8 cellular contexts compared by ENCODE assay signal in genomic region chr20:34558320-34559202, GRCh38. TPM values are rescaled to one million over a fixed set of nuclear protein-coding genes. Genes with fewer than 3 reads are reported as not detected.
DNase-seq lines count a peak whose midpoint lies in the region; ATAC-seq, FAIRE-seq and TF ChIP-seq lines count a peak whose summit lies in the region.

MAP1LC3A (plus strand) TSS chr20:34558718; CDS start chr20:34558869, 151 bp downstream.

- H3K4me3 ChIP-seq in GM12878 = peak within 1 kb of the TSS; percentile 61
- H3K4me3 ChIP-seq in hepatocyte = peak within 1 kb of the TSS; percentile 83
- H3K4me3 ChIP-seq in rectal smooth muscle tissue (ENCODE audit: low read length) = peak within 1 kb of the TSS; percentile 81

- 30% methylated on average over 82 of the region's 100 CpGs for WGBS in GM12878 (ENCODE audit: insufficient coverage, insufficient replicate concordance, low lambda C conversion rate, missing lambda C conversion rate)
- WGBS in hepatocyte (ENCODE audit: low lambda C conversion rate, missing lambda C conversion rate) = 2% methylated on average over 78 of the region's 100 CpGs

- H4K20me1 ChIP-seq in GM12878 (ENCODE audit: control insufficient read depth, insufficient read depth) (no peaks in the 10 kb centered on the region), hepatocyte (ENCODE audit: insufficient read depth, poor library complexity, severe bottlenecking) (no peaks in the 10 kb centered on the region)

- H3K27ac ChIP-seq in GM12878 (ENCODE audit: control insufficient read depth, insufficient read depth) (0 out of 2 replicates have a peak within 1 kb of the TSS, but pooled peaks have one; percentile 22), hepatocyte (peak within 1 kb of the TSS; percentile 87), rectal smooth muscle tissue (ENCODE audit: low read depth, low read length) (peak within 1 kb of the TSS; percentile 90)

- peak within 1 kb of the TSS; percentile 86 for H3K4me2 ChIP-seq in GM12878 (ENCODE audit: control insufficient read depth, insufficient read depth)
- peak within 1 kb of the TSS; percentile 88 for H3K4me2 ChIP-seq in hepatocyte

- intact Hi-C loops in GM12878 (cut with micrococcal nuclease; ENCODE audit: unreplicated experiment) = no loop called here

- no peak for TF ChIP-seq RAD21 in GM12878 (IDR thresholded peaks at IDR 0.05; ENCODE audit: insufficient read depth, low read depth, low read length)

- FAIRE-seq in GM12878 (lab: Jason Lieb, UNC) = no peak

- RAD21 ChIA-PET in GM12878 (lab: Charles Lee; ENCODE audit: unreplicated experiment) = interaction anchor here (0.6 to 0.8 kb wide), 2 partner anchors 211 to 308 kb away, joined by 3 read pairs; no protein-coding TSS in a partner anchor

- no peaks in the 10 kb centered on the region for H3K79me2 ChIP-seq in GM12878 (ENCODE audit: control insufficient read depth, insufficient read depth, low read length)
- H3K79me2 ChIP-seq in hepatocyte = no peaks in the 10 kb centered on the region

- no peak for TF ChIP-seq EP300 in GM12878 (IDR thresholded peaks at IDR 0.05; ENCODE audit: borderline replicate concordance in 1 of 2, control insufficient read depth in 1 of 2, low read depth in 2 of 2, low read length in 2 of 2)

- H2AFZ ChIP-seq in GM12878 (ENCODE audit: control insufficient read depth, low read depth, low read length) (peak within 1 kb of the TSS; percentile 96), hepatocyte (peak within 1 kb of the TSS; percentile 100)

- in situ Hi-C loops in GM12878 (cut with MboI) = no loop called here

- CTCF ChIA-PET in GM12878 (lab: Yijun Ruan, JAX) = interaction anchor here (1.0 to 1.6 kb wide), 7 partner anchors 20 to 256 kb away, joined by 3 to 11 read pairs (median 4); no protein-coding TSS in a partner anchor

- peaks cover 0 to 2% of the 10 kb centered on the region in 2 experiments; a peak in 2 of 4 replicates for H3K36me3 ChIP-seq in GM12878 (ENCODE audit: control insufficient read depth in 2 of 2, insufficient read depth in 2 of 2, low read length in 1 of 2)
- H3K36me3 ChIP-seq in hepatocyte (replicated peaks; ENCODE audit: insufficient read depth, low read depth) = no peaks in the 10 kb centered on the region
- no peaks in the 10 kb centered on the region for H3K36me3 ChIP-seq in rectal smooth muscle tissue (ENCODE audit: control insufficient read depth, insufficient read depth, low read length)

- DNase-seq in HPDE6-E6E7 (ENCODE audit: extremely low spot score) (peak; percentile 99), T-helper 9 cell (peak; percentile 98), GM12878 (ENCODE audit: low read depth, low spot score) (no peak), hepatocyte (ENCODE audit: low spot score) (peak; percentile 99), ureter (ENCODE audit: low spot score) (peak; percentile 93), SK-N-DZ (ENCODE audit: low spot score) (no peak)

- BruUV-seq in GM12878 (replicated peaks; lab: Mats Ljungman, UMichigan) = no TSS peak

- TF ChIP-seq CTCF in GM12878 (IDR thresholded peaks at IDR 0.05 in 2 of 3, conservative IDR thresholded peaks at IDR 0.05 in 1 of 3; ENCODE audit: control insufficient read depth in 2 of 3, extremely low read depth in 1 of 3, insufficient read depth in 1 of 3, low read depth in 3 of 3, low read length in 3 of 3) (no peak), hepatocyte (IDR thresholded peaks at IDR 0.05; ENCODE audit: poor library complexity) (no peak)

- H3K9me2 ChIP-seq in hepatocyte (replicated peaks; ENCODE audit: insufficient read depth) = no peaks in the 10 kb centered on the region

- POLR2A ChIA-PET in GM12878 (lab: Charles Lee) = interaction anchor here (1.3 kb wide), 1 partner anchor 146 kb away, joined by 4 read pairs; the partner anchor contains the start of gene TP53INP2

- SMC1A ChIA-PET in GM12878 (lab: Charles Lee; ENCODE audit: uncharacterized antibody, unreplicated experiment) = interaction anchor here (0.9 kb wide), 1 partner anchor 117 kb away, joined by 3 read pairs; no protein-coding TSS in a partner anchor

- no peaks in the 10 kb centered on the region for H3K9me3 ChIP-seq in GM12878 (replicated peaks; ENCODE audit: control insufficient read depth, insufficient read depth, low read length)
- no peaks in the 10 kb centered on the region for H3K9me3 ChIP-seq in hepatocyte (ENCODE audit: low read depth)

- no peaks in the 10 kb centered on the region for H3K4me1 ChIP-seq in GM12878 (ENCODE audit: control insufficient read depth, insufficient read depth, low read length)
- peaks cover 6% of the 10 kb centered on the region for H3K4me1 ChIP-seq in hepatocyte (ENCODE audit: insufficient read depth)
- no peaks in the 10 kb centered on the region for H3K4me1 ChIP-seq in rectal smooth muscle tissue (ENCODE audit: control insufficient read depth, insufficient read depth, low read length)

- ATAC-seq in GM12878 = peak; percentile 85

- H3K27me3 ChIP-seq in GM12878 (replicated peaks in 1 of 2; ENCODE audit: control insufficient read depth in 2 of 2, insufficient read depth in 2 of 2, low read length in 1 of 2) = no peaks in the 10 kb centered on the region
- no peaks in the 10 kb centered on the region for H3K27me3 ChIP-seq in hepatocyte
- no peaks in the 10 kb centered on the region for H3K27me3 ChIP-seq in rectal smooth muscle tissue (ENCODE audit: control insufficient read depth, insufficient read depth, low read length)

- H3K9ac ChIP-seq in GM12878 (ENCODE audit: control insufficient read depth, insufficient read depth, low read length) = peak within 1 kb of the TSS; percentile 64
- peak within 1 kb of the TSS; percentile 66 for H3K9ac ChIP-seq in rectal smooth muscle tissue (ENCODE audit: low read length)

- peak; percentile 22 for TF ChIP-seq POLR2A in GM15510 (IDR thresholded peaks at IDR 0.05; ENCODE audit: borderline replicate concordance, extremely low read depth, insufficient read length)
- peak; percentile 57 for TF ChIP-seq POLR2A in GM12878 (IDR thresholded peaks at IDR 0.05; ENCODE audit: low read depth, low read length)

TF ChIP-seq in GM12878, 131 proteins besides CTCF, POLR2A, EP300 and RAD21 (continues in another document):
- TF ChIP-seq MAX (IDR thresholded peaks at IDR 0.05; ENCODE audit: low read depth, low read length) = no peak
- TF ChIP-seq ZZZ3 (IDR thresholded peaks at IDR 0.05; ENCODE audit: control insufficient read depth, insufficient read length, low read depth) = no peak
- no peak for TF ChIP-seq RAD51 (IDR thresholded peaks at IDR 0.05)
- TF ChIP-seq EGR1 (IDR thresholded peaks at IDR 0.05; ENCODE audit: borderline replicate concordance in 1 of 2, low read depth in 2 of 2, low read length in 2 of 2) = no peak
- TF ChIP-seq JUND (IDR thresholded peaks at IDR 0.05; ENCODE audit: low read depth, low read length) = peak; percentile 44; the same call in 1 of the 2 replicates
- TF ChIP-seq IKZF2 (IDR thresholded peaks at IDR 0.05) = no peak
- no peak for TF ChIP-seq TBL1XR1 (IDR thresholded peaks at IDR 0.05; ENCODE audit: low read depth, low read length)
- TF ChIP-seq, protein P1, sequence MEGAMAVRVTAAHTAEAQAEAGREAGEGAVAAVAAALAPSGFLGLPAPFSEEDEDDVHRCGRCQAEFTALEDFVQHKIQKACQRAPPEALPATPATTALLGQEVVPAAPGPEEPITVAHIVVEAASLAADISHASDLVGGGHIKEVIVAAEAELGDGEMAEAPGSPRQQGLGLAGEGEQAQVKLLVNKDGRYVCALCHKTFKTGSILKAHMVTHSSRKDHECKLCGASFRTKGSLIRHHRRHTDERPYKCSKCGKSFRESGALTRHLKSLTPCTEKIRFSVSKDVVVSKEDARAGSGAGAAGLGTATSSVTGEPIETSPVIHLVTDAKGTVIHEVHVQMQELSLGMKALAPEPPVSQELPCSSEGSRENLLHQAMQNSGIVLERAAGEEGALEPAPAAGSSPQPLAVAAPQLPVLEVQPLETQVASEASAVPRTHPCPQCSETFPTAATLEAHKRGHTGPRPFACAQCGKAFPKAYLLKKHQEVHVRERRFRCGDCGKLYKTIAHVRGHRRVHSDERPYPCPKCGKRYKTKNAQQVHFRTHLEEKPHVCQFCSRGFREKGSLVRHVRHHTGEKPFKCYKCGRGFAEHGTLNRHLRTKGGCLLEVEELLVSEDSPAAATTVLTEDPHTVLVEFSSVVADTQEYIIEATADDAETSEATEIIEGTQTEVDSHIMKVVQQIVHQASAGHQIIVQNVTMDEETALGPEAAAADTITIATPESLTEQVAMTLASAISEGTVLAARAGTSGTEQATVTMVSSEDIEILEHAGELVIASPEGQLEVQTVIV (IDR thresholded peaks at IDR 0.05; ENCODE audit: borderline replicate concordance, partially characterized antibody) = no peak
- no peak for TF ChIP-seq GABPA (IDR thresholded peaks at IDR 0.05; ENCODE audit: low read depth)
- no peak for TF ChIP-seq SMAD1 (IDR thresholded peaks at IDR 0.05; ENCODE audit: low read depth, partially characterized antibody)
- TF ChIP-seq RUNX3 (IDR thresholded peaks at IDR 0.05; ENCODE audit: low read length) = no peak
- TF ChIP-seq YY1 (IDR thresholded peaks at IDR 0.05; ENCODE audit: low read depth, low read length) = no peak
- peak; percentile 97 for TF ChIP-seq NBN (IDR thresholded peaks at IDR 0.05)

RNA-seq across cellular contexts. Expression of gene MAP1LC3A, which starts in this region (rescaled TPM):
- not detected in 2 replicates for total RNA-seq in GM12878 (2013; cell fraction: nucleolus; rRNA removed)
- total RNA-seq in GM12878 (2014; rRNA removed) (0.16 and 1.1 TPM in 2 replicates), GM12878 (2014; rRNA removed; fragmentation: Illumina TruSeq; extraction: Trizol) (0.27 TPM in 1 of 2 replicates, not detected in the other), GM12878 (2021) (0.44 and 0.69 TPM in 2 replicates), hepatocyte (28.1 and 32.1 TPM in 2 replicates), ureter (36.2 TPM)
- 0.45 TPM for polyA plus RNA-seq in GM12878 (2011; ENCODE audit: low read depth)
- polyA plus RNA-seq in GM12878 (2011; rRNA removed) (not detected in 2 replicates), GM12878 (2014; fragmentation: Illumina TruSeq; extraction: Trizol) (not detected in 2 replicates), GM12878 (2014; fragmentation: Nextera tagmentation; extraction: Ambion mirVana) (not detected), GM12878 (2014; rRNA removed) (0.35 and 0.60 TPM in 2 replicates), GM12878 (2016; fragmentation: Nextera tagmentation; extraction: Ambion mirVana) (1 to 10 TPM in 1 of 2 experiments, under 1 TPM in 1; 0.33 to 1.2 TPM), hepatocyte (77.1 and 81.8 TPM in 2 replicates)
- 0.07 and 0.15 TPM in 2 replicates for polyA plus RNA-seq in GM12878 (2011; cell fraction: cytosol; rRNA removed)
- polyA plus RNA-seq in GM12878 (2011; cell fraction: nucleus; rRNA removed) = 0.36 and 0.45 TPM in 2 replicates
- polyA plus RNA-seq in GM12878 (2012) = 1.5 and 2.5 TPM in 2 replicates
- not detected in 2 replicates for polyA minus RNA-seq in GM12878 (2011; rRNA and poly(A)+ RNA removed)
- not detected in 2 replicates for polyA minus RNA-seq in GM12878 (2011; cell fraction: cytosol; rRNA and poly(A)+ RNA removed)
- not detected in 2 replicates for polyA minus RNA-seq in GM12878 (2011; cell fraction: nucleus; rRNA and poly(A)+ RNA removed)
- polyA plus RNA-seq in SK-N-DZ (2014; cell fraction: cytosol; rRNA removed) = 4.6 and 8.0 TPM in 2 replicates
- 5.8 and 7.6 TPM in 2 replicates for polyA plus RNA-seq in SK-N-DZ (2014; cell fraction: nucleus; rRNA removed)

Comparison
In these comparisons a context has a peak if more than half of its experiments do, and no peak if none do; other contexts are left out.
1. RNA of gene MAP1LC3A (total RNA-seq): 36.2 TPM in ureter (single experiment) and 28.1 to 32.1 TPM in hepatocyte; 0.16 to 1.1 TPM in GM12878; every median in the first group is over 10 times any median in the second.
2. RNA of gene MAP1LC3A (polyA plus RNA-seq): 77.1 to 81.8 TPM in hepatocyte; 0.07 to 2.5 TPM in GM12878; every median in the first group is over 10 times any median in the second.
3. DNase-seq: peak in HPDE6-E6E7 (single experiment), T-helper 9 cell (single experiment), hepatocyte (single experiment) and ureter (single experiment); none in GM12878 (single experiment) and SK-N-DZ (single experiment).
4. H3K27ac ChIP-seq: peak in every context shown above with its lines; median percentile 90 in rectal smooth muscle tissue; 87 in hepatocyte; 22 in GM12878.
5. Peak in every context shown above with its lines, with median percentiles within 50 percentile points of each other: H3K4me3 ChIP-seq.